Comparison of ENCODE assay signal across 8 cellular contexts in genomic region chr14:58428011-58428807, GRCh38. TPM values are rescaled to one million over a fixed set of nuclear protein-coding genes. Genes with fewer than 3 reads are reported as not detected.
DNase-seq lines count a peak whose midpoint lies in the region; ATAC-seq, FAIRE-seq and TF ChIP-seq lines count a peak whose summit lies in the region.

No MANE protein-coding gene starts in this region.

- WGBS in esophagus muscularis mucosa: 1% methylated on average over 12 of the region's 12 CpGs

- peak overlapping the region; percentile 90 to 94 (median 92) for H3K27ac ChIP-seq in esophagus muscularis mucosa (replicated peaks in 1 of 4)

- FAIRE-seq in D721Med (lab: Jason Lieb, UNC): no peak

- TF ChIP-seq EP300 in esophagus muscularis mucosa (IDR thresholded peaks at IDR 0.05): no peak

- TF ChIP-seq CTCF in esophagus muscularis mucosa (IDR thresholded peaks at IDR 0.05) (no peak), D721Med (IDR thresholded peaks at IDR 0.05; ENCODE audit: insufficient read depth, missing control alignments) (no peak)

- peaks cover 40% of the 10 kb centered on the region for H3K4me1 Mint-ChIP-seq in activated T-cell treated with anti-CD3 and anti-CD28 coated beads, Interleukin-2, amount 50 U/mL, for 4 hours (ENCODE audit: low read depth)
- peaks cover 36% of the 10 kb centered on the region for H3K4me1 Mint-ChIP-seq in T-helper 2 cell treated with Interferon-gamma antibody and Interleukin-4, amounts not matched to agents 5 μg/mL and 100 μg/mL, for 36 hours (ENCODE audit: low read depth)
- H3K4me1 Mint-ChIP-seq in naive B cell: peaks cover 11 to 40% (median 20%) of the 10 kb centered on the region in 3 donors

- DNase-seq in activated T-cell treated with anti-CD3 and anti-CD28 coated beads, Interleukin-2, amount 50 U/mL, for 4 hours: no peak
- DNase-seq in activated T-cell treated with anti-CD3 and anti-CD28 coated beads for 4 hours: no peak
- peak; percentile 58 for DNase-seq in NCI-H1092 treated with DMSO at 0.1 percent for 48 hours (lab: John Stamatoyannopoulos, UW)
- peak; percentile 10 for DNase-seq in T-helper 2 cell treated with Interferon-gamma antibody and Interleukin-4, amounts not matched to agents 5 μg/mL and 100 μg/mL, for 36 hours (ENCODE audit: low spot score)
- no peak for DNase-seq in esophagus muscularis mucosa (ENCODE audit: extremely low spot score)
- DNase-seq in naive B cell: no peak
- DNase-seq in D721Med (ENCODE audit: insufficient read length, low spot score): no peak

- H3K4me3 ChIP-seq in esophagus muscularis mucosa: peak overlapping the region; percentile 93 to 96 (median 94)

- ATAC-seq in activated T-cell treated with anti-CD3 and anti-CD28 coated beads, Interleukin-2, amount 50 U/mL, for 4 hours: no peak
- ATAC-seq in naive B cell (ENCODE audit: low read depth in 2 of 2) (no peak), HG03045 (IDR thresholded peaks at IDR 0.05; ENCODE audit: unreplicated experiment) (no peak)

- no peaks in the 10 kb centered on the region for H3K27me3 Mint-ChIP-seq in activated T-cell treated with anti-CD3 and anti-CD28 coated beads, Interleukin-2, amount 50 U/mL, for 4 hours (ENCODE audit: low read depth)
- peaks cover 3% of the 10 kb centered on the region for H3K27me3 Mint-ChIP-seq in T-helper 2 cell treated with Interferon-gamma antibody and Interleukin-4, amounts not matched to agents 5 μg/mL and 100 μg/mL, for 36 hours (ENCODE audit: low read depth)
- no peaks in the 10 kb centered on the region for H3K27me3 Mint-ChIP-seq in naive B cell

- no peaks in the 10 kb centered on the region for H3K9me3 ChIP-seq in esophagus muscularis mucosa

- intact Hi-C loops in esophagus muscularis mucosa (cut with DNase I): loop anchor here (10.0 kb wide), 1 partner anchor 183 kb away; the partner anchor contains the start of gene PSMA3

- peak overlapping the region; percentile 96 for H3K27ac Mint-ChIP-seq in T-helper 2 cell treated with Interferon-gamma antibody and Interleukin-4, amounts not matched to agents 5 μg/mL and 100 μg/mL, for 36 hours
- H3K27ac Mint-ChIP-seq in naive B cell: peak overlapping the region; percentile 91 to 99 (median 97)

- H3K9me3 Mint-ChIP-seq in activated T-cell treated with anti-CD3 and anti-CD28 coated beads, Interleukin-2, amount 50 U/mL, for 4 hours: no peaks in the 10 kb centered on the region
- no peaks in the 10 kb centered on the region for H3K9me3 Mint-ChIP-seq in T-helper 2 cell treated with Interferon-gamma antibody and Interleukin-4, amounts not matched to agents 5 μg/mL and 100 μg/mL, for 36 hours
- H3K9me3 Mint-ChIP-seq in naive B cell: no peaks in the 10 kb centered on the region

- no peaks in the 10 kb centered on the region for H3K27me3 ChIP-seq in esophagus muscularis mucosa

- peaks cover 3 to 30% (median 18%) of the 10 kb centered on the region in 4 donors for H3K36me3 ChIP-seq in esophagus muscularis mucosa

- peaks cover 16% of the 10 kb centered on the region for H3K36me3 Mint-ChIP-seq in activated T-cell treated with anti-CD3 and anti-CD28 coated beads, Interleukin-2, amount 50 U/mL, for 4 hours (ENCODE audit: insufficient read depth)
- H3K36me3 Mint-ChIP-seq in T-helper 2 cell treated with Interferon-gamma antibody and Interleukin-4, amounts not matched to agents 5 μg/mL and 100 μg/mL, for 36 hours (ENCODE audit: low read depth): peaks cover 21% of the 10 kb centered on the region
- no peaks in the 10 kb centered on the region for H3K36me3 Mint-ChIP-seq in naive B cell

- no peak for TF ChIP-seq POLR2A in esophagus muscularis mucosa (IDR thresholded peaks at IDR 0.05; ENCODE audit: low read depth)

- peak overlapping the region; percentile 89 for H3K4me3 Mint-ChIP-seq in activated T-cell treated with anti-CD3 and anti-CD28 coated beads, Interleukin-2, amount 50 U/mL, for 4 hours
- H3K4me3 Mint-ChIP-seq in T-helper 2 cell treated with Interferon-gamma antibody and Interleukin-4, amounts not matched to agents 5 μg/mL and 100 μg/mL, for 36 hours: peak overlapping the region; percentile 92
- peak overlapping the region; percentile 73 to 98 (median 92) for H3K4me3 Mint-ChIP-seq in naive B cell

- peaks cover 27 to 50% (median 32%) of the 10 kb centered on the region in 4 donors for H3K4me1 ChIP-seq in esophagus muscularis mucosa

RNA-seq across cellular contexts. Expression of gene KIAA0586, which starts 0.7 kb away (rescaled TPM):
- total RNA-seq in activated T-cell treated with anti-CD3 and anti-CD28 coated beads, Interleukin-2, amount 50 U/mL, for 4 hours: 10 to 100 TPM in 1 of 3 donors, 1 to 10 TPM in 2; 8.4 to 10.1 (median 9.3) TPM
- total RNA-seq in esophagus muscularis mucosa: 10 to 100 TPM; 10.8 to 17.1 (median 13.9) TPM
- 10 to 100 TPM in 5 of 6 donors, 1 to 10 TPM in 1; 8.3 to 26.1 (median 21.3) TPM for polyA plus RNA-seq in naive B cell (ENCODE audit: low read depth in 6 of 6)

RNA-seq across cellular contexts. Expression of gene TIMM9, which starts 0.9 kb away (rescaled TPM):
- 10 to 100 TPM; 80.4 to 82.7 (median 81.8) TPM for total RNA-seq in activated T-cell treated with anti-CD3 and anti-CD28 coated beads, Interleukin-2, amount 50 U/mL, for 4 hours
- 10 to 100 TPM; 47.9 to 67.7 (median 52.8) TPM for total RNA-seq in esophagus muscularis mucosa
- 10 to 100 TPM; 48.7 to 91.0 (median 71.0) TPM for polyA plus RNA-seq in naive B cell (ENCODE audit: low read depth in 6 of 6)

RNA-seq across cellular contexts. Expression of gene TOMM20L, which starts 32.5 kb away (rescaled TPM):
- total RNA-seq in activated T-cell treated with anti-CD3 and anti-CD28 coated beads, Interleukin-2, amount 50 U/mL, for 4 hours: not detected
- total RNA-seq in esophagus muscularis mucosa: not detected
- polyA plus RNA-seq in naive B cell (ENCODE audit: low read depth in 6 of 6): not detected

Comparison
In these comparisons a context has a peak if more than half of its experiments do, and no peak if none do; other contexts are left out.
1. DNase-seq: peak in NCI-H1092 treated with DMSO at 0.1 percent for 48 hours (single experiment) and T-helper 2 cell treated with Interferon-gamma antibody and Interleukin-4, amounts not matched to agents 5 μg/mL and 100 μg/mL, for 36 hours (single experiment); none in activated T-cell treated with anti-CD3 and anti-CD28 coated beads, Interleukin-2, amount 50 U/mL, for 4 hours (single experiment), activated T-cell treated with anti-CD3 and anti-CD28 coated beads for 4 hours (single experiment), esophagus muscularis mucosa (single experiment), naive B cell (single experiment) and D721Med (single experiment).
2. Peak in every context shown above with its lines, with median percentiles within 50 percentile points of each other: H3K4me3 Mint-ChIP-seq.